ENCODE assay signal across 10 cellular contexts in genomic region chr4:81031389-81032173, GRCh38. TPM values are rescaled to one million over a fixed set of nuclear protein-coding genes. Genes with fewer than 3 reads are reported as not detected.
DNase-seq lines count a peak whose midpoint lies in the region; ATAC-seq and TF ChIP-seq lines count a peak whose summit lies in the region.
"Had no signal": no experiment of that assay in that cellular context is flagged by ENCODE, and none has a peak within 500 bp of the region (broad histone marks: within the 10 kb centered on the region; RNA-seq: fewer than 3 reads in every experiment).

No MANE protein-coding gene starts in this region.

- H3K4me1 Mint-ChIP-seq in Calu3 (ENCODE audit: low read depth, unreplicated experiment) (peaks cover 7% of the 10 kb centered on the region), nephron progenitor cell (peaks cover 41% of the 10 kb centered on the region)

- H3K9me3 Mint-ChIP-seq in Calu3 (ENCODE audit: low read depth, unreplicated experiment): no peaks in the 10 kb centered on the region
- no peaks in the 10 kb centered on the region for H3K9me3 Mint-ChIP-seq in nephron progenitor cell

- no TSS peak for BruUV-seq in Calu3 (replicated peaks; lab: Mats Ljungman, UMichigan)

- no peak for DNase-seq in Calu3
- peak; percentile 32 for DNase-seq in colonic mucosa
- peak; percentile 39 for DNase-seq in nephron progenitor cell
- no peak for DNase-seq in Kasumi-1 (lab: John Stamatoyannopoulos, UW)
- no peak for DNase-seq in NCI-H524 (lab: John Stamatoyannopoulos, UW)
- no peak for DNase-seq in kidney tubule cell (ENCODE audit: low spot score)

- CTCF ChIA-PET in Calu3 (lab: Charles Lee): interaction anchor here (0.7 to 1.3 kb wide), 3 partner anchors 8 to 497 kb away, joined by 4 to 7 read pairs (median 4); no protein-coding TSS in a partner anchor

- no peaks in the 10 kb centered on the region for H3K9me3 ChIP-seq in colonic mucosa
- H3K9me3 ChIP-seq: thyroid gland had no signal

- intact Hi-C loops in Calu3 (cut with micrococcal nuclease; ENCODE audit: unreplicated experiment) (no loop called here), colonic mucosa (cut with DNase I) (no loop called here)

- H3K4me3 ChIP-seq in colonic mucosa: peak overlapping the region; percentile 59
- H3K4me3 ChIP-seq: thyroid gland had no signal

- no peak overlapping the region for H3K27ac Mint-ChIP-seq in Calu3 (ENCODE audit: unreplicated experiment)
- H3K27ac Mint-ChIP-seq in nephron progenitor cell: no peak overlapping the region

- H3K36me3 Mint-ChIP-seq in Calu3 (ENCODE audit: insufficient read depth, unreplicated experiment): peaks cover 17% of the 10 kb centered on the region
- H3K36me3 Mint-ChIP-seq in nephron progenitor cell (ENCODE audit: low read depth): no peaks in the 10 kb centered on the region

- TF ChIP-seq CTCF in Calu3 (IDR thresholded peaks at IDR 0.05; ENCODE audit: unreplicated experiment) (no peak), colonic mucosa (IDR thresholded peaks at IDR 0.05) (no peak), nephron progenitor cell (IDR thresholded peaks at IDR 0.05) (no peak)

- H3K4me3 Mint-ChIP-seq in Calu3 (ENCODE audit: low read depth, unreplicated experiment): peak overlapping the region; percentile 88
- H3K4me3 Mint-ChIP-seq in nephron progenitor cell: peak overlapping the region; percentile 95

- peaks cover 36% of the 10 kb centered on the region for H3K27me3 Mint-ChIP-seq in Calu3 (ENCODE audit: unreplicated experiment)
- H3K27me3 Mint-ChIP-seq in nephron progenitor cell (ENCODE audit: low read depth, poor library complexity): peaks cover 80% of the 10 kb centered on the region

- ATAC-seq in HG03175 (IDR thresholded peaks at IDR 0.05; ENCODE audit: unreplicated experiment) (peak; percentile 28), HG02938 (IDR thresholded peaks at IDR 0.05; ENCODE audit: unreplicated experiment) (no peak)

- H3K9ac ChIP-seq in colonic mucosa (ENCODE audit: low read depth in 2 of 2, low read length in 2 of 2): peak overlapping the region in 1 of 2 donors; percentile 61

- H3K4me1 ChIP-seq in colonic mucosa: no peaks in the 10 kb centered on the region

- peaks cover 7% of the 10 kb centered on the region for H3K27me3 ChIP-seq in colonic mucosa

- H3K27ac ChIP-seq in colonic mucosa: peak overlapping the region; percentile 56
- H3K27ac ChIP-seq: thyroid gland had no signal

- no peaks in the 10 kb centered on the region for H3K36me3 ChIP-seq in colonic mucosa
- H3K36me3 ChIP-seq: thyroid gland had no signal

RNA-seq across cellular contexts. Expression of gene BMP3, which starts 1.1 kb away (rescaled TPM):
- total RNA-seq in Calu3 (2022): 0.10 and 0.17 TPM in 2 replicates
- total RNA-seq in colonic mucosa: 10 to 100 TPM in 1 of 2 donors, 1 to 10 TPM in 1; 3.3 to 33.4 TPM
- total RNA-seq: SK-MEL-5 had no signal

Comparison
In these comparisons a context has a peak if more than half of its experiments do, and no peak if none do; other contexts are left out.
1. DNase-seq: peak in colonic mucosa (single experiment) and nephron progenitor cell (single experiment); none in Calu3 (single experiment), Kasumi-1 (0 of 2), NCI-H524 (0 of 2) and kidney tubule cell (single experiment).